Comparison of ENCODE assay signal across 21 cellular contexts in genomic region chr14:67643671-67644070, GRCh38. TPM values are rescaled to one million over a fixed set of nuclear protein-coding genes. Genes with fewer than 3 reads are reported as not detected.
DNase-seq lines count a peak whose midpoint lies in the region; ATAC-seq and TF ChIP-seq lines count a peak whose summit lies in the region.
"Had no signal": no experiment of that assay in that cellular context is flagged by ENCODE, and none has a peak within 500 bp of the region (broad histone marks: within the 10 kb centered on the region; RNA-seq: fewer than 3 reads in every experiment).

No MANE protein-coding gene starts in this region.

- peaks cover 7% of the 10 kb centered on the region for H3K36me3 Mint-ChIP-seq in activated CD4-positive, alpha-beta T cell treated with anti-CD3 and anti-CD28 coated beads for 36 hours (ENCODE audit: low read depth)
- peaks cover 10% of the 10 kb centered on the region for H3K36me3 Mint-ChIP-seq in activated CD4-positive, alpha-beta T cell treated with anti-CD3 and anti-CD28 coated beads, Interleukin-2, amount 10 ng/mL, durations not matched to agents 7 days and 5 days (ENCODE audit: low read depth)
- H3K36me3 Mint-ChIP-seq in T-cell, result peaks cover 17% of the 10 kb centered on the region
- no peaks in the 10 kb centered on the region for H3K36me3 Mint-ChIP-seq in glutamatergic neuron (ENCODE audit: unreplicated experiment)

- no peak for DNase-seq in activated CD4-positive, alpha-beta T cell treated with anti-CD3 and anti-CD28 coated beads for 36 hours
- DNase-seq in activated CD4-positive, alpha-beta T cell treated with anti-CD3 and anti-CD28 coated beads, Interleukin-2, amount 10 ng/mL, durations not matched to agents 7 days and 5 days, result no peak
- DNase-seq in T-cell (no peak), glutamatergic neuron (no peak), renal cortical epithelial cell (ENCODE audit: low read depth) (peak; percentile 15), foreskin melanocyte (no peak)
- DNase-seq: activated CD4-positive, alpha-beta T cell treated with anti-CD3 and anti-CD28 coated beads, Interleukin-2, amount 50 U/mL, for 48 hours; activated T-cell treated with anti-CD3 and anti-CD28 coated beads, Interleukin-2, amount 50 U/mL, for 4 hours; DMS 273 treated with DMSO at 0.1 percent for 48 hours; NCI-H2227 treated with DMSO at 0.1 percent for 48 hours; NCI-H82; pancreas; SIG-M5; stimulated activated CD4-positive, alpha-beta T cell treated with anti-CD3 and anti-CD28 coated beads, Interleukin-2, amount 100 ng/mL, for 48 hours had no signal

- peak overlapping the region; percentile 24 for H3K27ac Mint-ChIP-seq in activated CD4-positive, alpha-beta T cell treated with anti-CD3 and anti-CD28 coated beads for 36 hours
- no peak overlapping the region for H3K27ac Mint-ChIP-seq in activated CD4-positive, alpha-beta T cell treated with anti-CD3 and anti-CD28 coated beads, Interleukin-2, amount 10 ng/mL, durations not matched to agents 7 days and 5 days
- peak overlapping the region; percentile 2 to 38 for H3K27ac Mint-ChIP-seq in T-cell
- H3K27ac Mint-ChIP-seq in glutamatergic neuron (ENCODE audit: unreplicated experiment), result no peak overlapping the region
- H3K27ac Mint-ChIP-seq: T-helper 1 cell treated with Interleukin-12 subunit alpha and Interleukin-12 subunit beta and Interleukin-4 antibody, amounts not matched to agents 30 μg/mL and 1 μg/mL, for 36 hours had no signal

- no peaks in the 10 kb centered on the region for H3K9me3 Mint-ChIP-seq in activated CD4-positive, alpha-beta T cell treated with anti-CD3 and anti-CD28 coated beads for 36 hours (ENCODE audit: low read depth)
- no peaks in the 10 kb centered on the region for H3K9me3 Mint-ChIP-seq in activated CD4-positive, alpha-beta T cell treated with anti-CD3 and anti-CD28 coated beads, Interleukin-2, amount 10 ng/mL, durations not matched to agents 7 days and 5 days
- H3K9me3 Mint-ChIP-seq in T-cell, result no peaks in the 10 kb centered on the region
- H3K9me3 Mint-ChIP-seq in glutamatergic neuron (ENCODE audit: unreplicated experiment), result no peaks in the 10 kb centered on the region
- H3K9me3 Mint-ChIP-seq: activated T-cell treated with anti-CD3 and anti-CD28 coated beads, Interleukin-2, amount 50 U/mL, for 4 hours; T-helper 1 cell treated with Interleukin-12 subunit alpha and Interleukin-12 subunit beta and Interleukin-4 antibody, amounts not matched to agents 30 μg/mL and 1 μg/mL, for 36 hours had no signal

- no peak overlapping the region for H3K4me3 Mint-ChIP-seq in activated CD4-positive, alpha-beta T cell treated with anti-CD3 and anti-CD28 coated beads for 36 hours
- no peak overlapping the region for H3K4me3 Mint-ChIP-seq in activated CD4-positive, alpha-beta T cell treated with anti-CD3 and anti-CD28 coated beads, Interleukin-2, amount 10 ng/mL, durations not matched to agents 7 days and 5 days
- H3K4me3 Mint-ChIP-seq in T-cell (no peak overlapping the region), glutamatergic neuron (ENCODE audit: unreplicated experiment) (peak overlapping the region; percentile 34)
- H3K4me3 Mint-ChIP-seq: activated T-cell treated with anti-CD3 and anti-CD28 coated beads, Interleukin-2, amount 50 U/mL, for 4 hours; T-helper 1 cell treated with Interleukin-12 subunit alpha and Interleukin-12 subunit beta and Interleukin-4 antibody, amounts not matched to agents 30 μg/mL and 1 μg/mL, for 36 hours had no signal

- CTCF ChIA-PET in activated CD4-positive, alpha-beta T cell treated with anti-CD3 and anti-CD28 coated beads for 36 hours (lab: Charles Lee), result interaction anchor here (0.6 to 1.7 kb wide), 6 partner anchors 16 to 1024 kb away, joined by 3 to 6 read pairs (median 3); no protein-coding TSS in a partner anchor
- CTCF ChIA-PET in activated CD4-positive, alpha-beta T cell treated with anti-CD3 and anti-CD28 coated beads, Interleukin-2, amount 10 ng/mL, durations not matched to agents 7 days and 5 days (lab: Charles Lee), result no interaction called here
- CTCF ChIA-PET in T-cell (lab: Charles Lee), result interaction anchor here (0.6 kb wide), 2 partner anchors 59 to 77 kb away, joined by 8 read pairs; no protein-coding TSS in a partner anchor

- TF ChIP-seq CTCF in glutamatergic neuron (IDR thresholded peaks at IDR 0.05; ENCODE audit: partially characterized antibody, unreplicated experiment), result no peak

- H3K27me3 Mint-ChIP-seq in activated CD4-positive, alpha-beta T cell treated with anti-CD3 and anti-CD28 coated beads for 36 hours, result no peaks in the 10 kb centered on the region
- H3K27me3 Mint-ChIP-seq in activated CD4-positive, alpha-beta T cell treated with anti-CD3 and anti-CD28 coated beads, Interleukin-2, amount 10 ng/mL, durations not matched to agents 7 days and 5 days, result no peaks in the 10 kb centered on the region
- H3K27me3 Mint-ChIP-seq in T-cell (no peaks in the 10 kb centered on the region), glutamatergic neuron (ENCODE audit: unreplicated experiment) (peaks cover 2% of the 10 kb centered on the region)

- POLR2A ChIA-PET in activated CD4-positive, alpha-beta T cell treated with anti-CD3 and anti-CD28 coated beads for 36 hours (lab: Charles Lee), result no interaction called here
- POLR2A ChIA-PET in activated CD4-positive, alpha-beta T cell treated with anti-CD3 and anti-CD28 coated beads, Interleukin-2, amount 10 ng/mL, durations not matched to agents 7 days and 5 days (lab: Charles Lee), result no interaction called here
- POLR2A ChIA-PET in T-cell (lab: Charles Lee), result interaction anchor here in 1 of 2 donors (1.4 kb wide), 1 partner anchor 14 kb away, joined by 4 read pairs; no protein-coding TSS in a partner anchor

- no peak for ATAC-seq in activated CD4-positive, alpha-beta T cell treated with anti-CD3 and anti-CD28 coated beads for 36 hours
- ATAC-seq in T-cell (replicated peaks in 1 of 4) (no peak), GM19467 (IDR thresholded peaks at IDR 0.05; ENCODE audit: unreplicated experiment) (no peak), SK-N-SH treated with all-trans-retinoic acid at 6 μM for 48 hours (no peak; the same call in 2 of the 3 replicates)
- ATAC-seq: pancreas had no signal

- intact Hi-C loops in activated CD4-positive, alpha-beta T cell treated with anti-CD3 and anti-CD28 coated beads for 36 hours (cut with DNase I, micrococcal nuclease), result no loop called here

- peaks cover 12% of the 10 kb centered on the region for H3K4me1 Mint-ChIP-seq in activated CD4-positive, alpha-beta T cell treated with anti-CD3 and anti-CD28 coated beads for 36 hours
- H3K4me1 Mint-ChIP-seq in activated CD4-positive, alpha-beta T cell treated with anti-CD3 and anti-CD28 coated beads, Interleukin-2, amount 10 ng/mL, durations not matched to agents 7 days and 5 days, result peaks cover 17% of the 10 kb centered on the region
- H3K4me1 Mint-ChIP-seq in T-cell (peaks cover 5 to 6% (median 6%) of the 10 kb centered on the region in 3 donors), glutamatergic neuron (ENCODE audit: low read depth, unreplicated experiment) (peaks cover 6% of the 10 kb centered on the region)

TF ChIP-seq in SK-N-SH treated with all-trans-retinoic acid at 6 μM for 48 hours, 23 proteins besides CTCF, POLR2A, EP300 and RAD21:
- TF ChIP-seq ISL1 (CRISPR knock-in tag; IDR thresholded peaks at IDR 0.05) (no peak), ZFP3 (CRISPR knock-in tag; IDR thresholded peaks at IDR 0.05) (no peak)

RNA-seq across cellular contexts. Expression of gene ARG2, which starts 24.0 kb away (rescaled TPM):
- 10 to 100 TPM; 11.9 TPM for total RNA-seq in activated CD4-positive, alpha-beta T cell treated with anti-CD3 and anti-CD28 coated beads for 36 hours
- 1 to 10 TPM; 1.0 to 1.6 TPM for total RNA-seq in activated CD4-positive, alpha-beta T cell treated with anti-CD3 and anti-CD28 coated beads, Interleukin-2, amount 10 ng/mL, durations not matched to agents 7 days and 5 days
- 1 to 10 TPM in 3 of 5 donors, under 1 TPM in 2; 0.62 to 2.6 (median 1.1) TPM for total RNA-seq in T-cell
- total RNA-seq in glutamatergic neuron (ENCODE audit: unreplicated experiment), result 78.7 TPM
- 4.5 and 17.4 TPM in 2 replicates for total RNA-seq in renal cortical epithelial cell

RNA-seq across cellular contexts. Expression of gene VTI1B, which starts 30.8 kb away (rescaled TPM):
- total RNA-seq in activated CD4-positive, alpha-beta T cell treated with anti-CD3 and anti-CD28 coated beads for 36 hours, result 10 to 100 TPM; 42.0 to 58.3 TPM
- 10 to 100 TPM; 62.7 to 71.4 TPM for total RNA-seq in activated CD4-positive, alpha-beta T cell treated with anti-CD3 and anti-CD28 coated beads, Interleukin-2, amount 10 ng/mL, durations not matched to agents 7 days and 5 days
- total RNA-seq in T-cell, result 10 to 100 TPM; 41.6 to 66.9 (median 54.7) TPM
- 77.7 TPM for total RNA-seq in glutamatergic neuron (ENCODE audit: unreplicated experiment)
- 70.0 and 98.3 TPM in 2 replicates for total RNA-seq in renal cortical epithelial cell

RNA-seq across cellular contexts. Expression of gene PIGH, which starts 43.6 kb away (rescaled TPM):
- 10 to 100 TPM; 14.9 to 21.4 TPM for total RNA-seq in activated CD4-positive, alpha-beta T cell treated with anti-CD3 and anti-CD28 coated beads for 36 hours
- 10 to 100 TPM; 17.4 to 18.5 TPM for total RNA-seq in activated CD4-positive, alpha-beta T cell treated with anti-CD3 and anti-CD28 coated beads, Interleukin-2, amount 10 ng/mL, durations not matched to agents 7 days and 5 days
- 10 to 100 TPM; 28.7 to 46.8 (median 35.1) TPM for total RNA-seq in T-cell
- total RNA-seq in glutamatergic neuron (ENCODE audit: unreplicated experiment), result 24.3 TPM
- 10.9 and 14.0 TPM in 2 replicates for total RNA-seq in renal cortical epithelial cell

RNA-seq across cellular contexts. Expression of gene RDH11, which starts 51.9 kb away (rescaled TPM):
- total RNA-seq in activated CD4-positive, alpha-beta T cell treated with anti-CD3 and anti-CD28 coated beads for 36 hours, result 10 to 100 TPM; 72.0 to 75.6 TPM
- 10 to 100 TPM; 36.7 to 37.9 TPM for total RNA-seq in activated CD4-positive, alpha-beta T cell treated with anti-CD3 and anti-CD28 coated beads, Interleukin-2, amount 10 ng/mL, durations not matched to agents 7 days and 5 days
- total RNA-seq in T-cell (10 to 100 TPM; 26.1 to 44.2 (median 40.0) TPM), glutamatergic neuron (ENCODE audit: unreplicated experiment) (94.7 TPM), renal cortical epithelial cell (138 and 165 TPM in 2 replicates)

RNA-seq across cellular contexts. Expression of gene RDH12, which starts 58.0 kb away (rescaled TPM):
- not detected for total RNA-seq in activated CD4-positive, alpha-beta T cell treated with anti-CD3 and anti-CD28 coated beads for 36 hours
- not detected for total RNA-seq in activated CD4-positive, alpha-beta T cell treated with anti-CD3 and anti-CD28 coated beads, Interleukin-2, amount 10 ng/mL, durations not matched to agents 7 days and 5 days
- not detected for total RNA-seq in T-cell
- total RNA-seq in glutamatergic neuron (ENCODE audit: unreplicated experiment), result 0.22 TPM
- not detected in 2 replicates for total RNA-seq in renal cortical epithelial cell
- total RNA-seq: dermis microvascular lymphatic vessel endothelial cell, G401, glomerular endothelial cell, urinary bladder had no signal

Comparison
In these comparisons a context has a peak if more than half of its experiments do, and no peak if none do; other contexts are left out.
1. H3K27ac Mint-ChIP-seq: peak in activated CD4-positive, alpha-beta T cell treated with anti-CD3 and anti-CD28 coated beads for 36 hours (single experiment) and T-cell (2 of 2); none in activated CD4-positive, alpha-beta T cell treated with anti-CD3 and anti-CD28 coated beads, Interleukin-2, amount 10 ng/mL, durations not matched to agents 7 days and 5 days (single experiment) and glutamatergic neuron (single experiment).